ENCODE assay signal across 29 cellular contexts in genomic region chr16:26710475-26710874, GRCh38.
"Had no signal": no experiment of that assay in that cellular context is flagged by ENCODE, and none has a peak within 500 bp of the region (broad histone marks: within the 10 kb centered on the region; RNA-seq: fewer than 3 reads in every experiment).

No MANE protein-coding gene starts in this region.

- H3K9me3 ChIP-seq: breast epithelium, heart right ventricle, mucosa of descending colon, pancreas, prostate gland, sigmoid colon, thoracic aorta, uterus had no signal

- FAIRE-seq: keratinocyte, pancreas, small intestine had no signal

- H3K27ac ChIP-seq: breast epithelium, heart right ventricle, pancreas, prostate gland, sigmoid colon, thoracic aorta, uterus had no signal

- H3K27me3 ChIP-seq: breast epithelium, heart right ventricle, pancreas, sigmoid colon, uterus had no signal

- DNase-seq: activated CD4-positive, alpha-beta T cell treated with anti-CD3 and anti-CD28 coated beads for 36 hours; activated CD4-positive, CD25-positive, alpha-beta regulatory T cell; activated CD8-positive, alpha-beta memory T cell treated with anti-CD3 and anti-CD28 coated beads, Interleukin-2, amount 10 ng/mL, durations not matched to agents 7 days and 5 days; activated CD8-positive, alpha-beta T cell treated with anti-CD3 and anti-CD28 coated beads, Interleukin-2, amount 10 ng/mL, durations not matched to agents 7 days and 5 days; activated naive CD4-positive, alpha-beta T cell; activated T-cell treated with anti-CD3 and anti-CD28 coated beads, Interleukin-2, amount 50 U/mL, for 72 hours; central memory CD4-positive, alpha-beta T cell; endodermal cell; foreskin fibroblast; heart right ventricle; left cardiac atrium; left ventricle myocardium superior; mucosa of descending colon; nucleus accumbens; pancreas; retina; sigmoid colon; small intestine; stimulated activated CD4-positive, alpha-beta T cell treated with anti-CD3 and anti-CD28 coated beads, Interleukin-4, amount 100 ng/mL, for 24 hours; trophoblast cell; uterus had no signal

- ATAC-seq: activated CD4-positive, alpha-beta T cell treated with anti-CD3 and anti-CD28 coated beads for 36 hours; activated CD8-positive, alpha-beta memory T cell treated with anti-CD3 and anti-CD28 coated beads, Interleukin-2, amount 10 ng/mL, durations not matched to agents 7 days and 5 days; activated CD8-positive, alpha-beta T cell treated with anti-CD3 and anti-CD28 coated beads, Interleukin-2, amount 10 ng/mL, durations not matched to agents 7 days and 5 days; activated naive CD4-positive, alpha-beta T cell treated with anti-CD3 and anti-CD28 coated beads, Interleukin-2, amount 50 U/mL, for 72 hours; activated T-cell treated with anti-CD3 and anti-CD28 coated beads, Interleukin-2, amount 50 U/mL, for 72 hours; esophagus mucosa; heart right ventricle; left cardiac atrium; left ventricle myocardium superior; mucosa of descending colon; natural killer cell treated with Interleukin-12 subunit alpha and Interleukin-12 subunit beta and Interleukin-15 and Interleukin-18, amount 100 ng/mL, for 72 hours; pancreas; stimulated activated effector memory CD8-positive, alpha-beta T cell treated with anti-CD3 and anti-CD28 coated beads, Interleukin-12 subunit alpha, Interleukin-12 subunit beta, amount 100 ng/mL, for 72 hours had no signal

- H3K4me3 ChIP-seq: breast epithelium, heart right ventricle, mucosa of descending colon, pancreas, prostate gland, sigmoid colon, thoracic aorta, uterus had no signal

- H3K4me1 ChIP-seq: breast epithelium, heart right ventricle, pancreas, prostate gland, sigmoid colon, uterus had no signal

- H3K36me3 ChIP-seq: breast epithelium, heart right ventricle, pancreas, prostate gland, sigmoid colon, thoracic aorta, uterus had no signal
